1 cellular context compared by ENCODE assay signal in genomic region chrX:16785247-16786138, GRCh38.
TF ChIP-seq lines count a peak whose summit lies in the region.

No MANE protein-coding gene starts in this region.

TF ChIP-seq in K562, 482 proteins besides CTCF, POLR2A, EP300 and RAD21 (continued from another document):
- TF ChIP-seq MAZ (CRISPR knock-in tag; conservative IDR thresholded peaks at IDR 0.05 in 1 of 2, IDR thresholded peaks at IDR 0.05 in 1 of 2), result no peak
- no peak for TF ChIP-seq MCM2 (IDR thresholded peaks at IDR 0.05; ENCODE audit: low read depth)
- no peak for TF ChIP-seq ZNF717 (CRISPR knock-in tag; IDR thresholded peaks at IDR 0.05)
- no peak for TF ChIP-seq BCL6 (CRISPR knock-in tag; IDR thresholded peaks at IDR 0.05)
- peak; percentile 33; the same call in 1 of the 2 replicates for TF ChIP-seq NKRF (IDR thresholded peaks at IDR 0.05; ENCODE audit: borderline replicate concordance)
- no peak for TF ChIP-seq FOXA1 (IDR thresholded peaks at IDR 0.05; ENCODE audit: borderline replicate concordance)
- TF ChIP-seq NONO (IDR thresholded peaks at IDR 0.05; ENCODE audit: low read depth in 2 of 2, low read length in 1 of 2), result no peak
- TF ChIP-seq RBBP5 (IDR thresholded peaks at IDR 0.05; ENCODE audit: borderline replicate concordance, insufficient read depth, low read length, poor library complexity, severe bottlenecking), result peak; percentile 32
- no peak for TF ChIP-seq POLR3G (IDR thresholded peaks at IDR 0.05; ENCODE audit: extremely low read depth, insufficient read length, insufficient replicate concordance)
- no peak for TF ChIP-seq POU5F1 (IDR thresholded peaks at IDR 0.05; ENCODE audit: borderline replicate concordance, low read depth, low read length, partially characterized antibody)
- no peak for TF ChIP-seq HIVEP1 (CRISPR knock-in tag; IDR thresholded peaks at IDR 0.05)
- TF ChIP-seq KAT7 (CRISPR knock-in tag; IDR thresholded peaks at IDR 0.05; ENCODE audit: borderline replicate concordance), result no peak
- no peak for TF ChIP-seq FOXJ2 (tag; IDR thresholded peaks at IDR 0.05)
- TF ChIP-seq ATF6 (CRISPR knock-in tag; IDR thresholded peaks at IDR 0.05), result no peak
- no peak for TF ChIP-seq HNRNPLL (IDR thresholded peaks at IDR 0.05; ENCODE audit: low read depth, low read length, poor library complexity, severe bottlenecking)
- TF ChIP-seq ZNF282 (CRISPR knock-in tag; IDR thresholded peaks at IDR 0.05), result no peak
- TF ChIP-seq ZNF184 (CRISPR knock-in tag; IDR thresholded peaks at IDR 0.05), result no peak
- TF ChIP-seq SREBF2 (CRISPR knock-in tag; IDR thresholded peaks at IDR 0.05), result no peak
- no peak for TF ChIP-seq ETS2 (tag; IDR thresholded peaks at IDR 0.05; ENCODE audit: borderline replicate concordance, poor library complexity, severe bottlenecking)
- no peak for TF ChIP-seq ADNP (tag; IDR thresholded peaks at IDR 0.05)
- no peak for TF ChIP-seq ELF1 (tag; IDR thresholded peaks at IDR 0.05)
- 0 out of 2 replicates have a peak, but pooled peaks have one; percentile 12 for TF ChIP-seq SMAD4 (CRISPR knock-in tag; conservative IDR thresholded peaks at IDR 0.05)
- no peak for TF ChIP-seq XRCC5 (IDR thresholded peaks at IDR 0.05; ENCODE audit: low read depth, low read length)
- TF ChIP-seq TRIM28 (IDR thresholded peaks at IDR 0.05), result no peak
- no peak for TF ChIP-seq GABPA (tag; conservative IDR thresholded peaks at IDR 0.05; ENCODE audit: low read depth)
- TF ChIP-seq ZFPM2 (CRISPR knock-in tag; IDR thresholded peaks at IDR 0.05), result no peak
- peak; percentile 32; the same call in 1 of the 2 replicates for TF ChIP-seq DPF2 (IDR thresholded peaks at IDR 0.05)
- TF ChIP-seq ZBTB34 (CRISPR knock-in tag; IDR thresholded peaks at IDR 0.05), result no peak
- no peak for TF ChIP-seq NRF1 (conservative IDR thresholded peaks at IDR 0.05 in 1 of 2, IDR thresholded peaks at IDR 0.05 in 1 of 2)
- no peak for TF ChIP-seq ESRRA (IDR thresholded peaks at IDR 0.05; ENCODE audit: borderline replicate concordance, low read depth)
- no peak for TF ChIP-seq FOXK1 (CRISPR knock-in tag; IDR thresholded peaks at IDR 0.05; ENCODE audit: borderline replicate concordance)
- no peak for TF ChIP-seq ELK1 (CRISPR knock-in tag; IDR thresholded peaks at IDR 0.05)
- no peak for TF ChIP-seq SRF (CRISPR knock-in tag; IDR thresholded peaks at IDR 0.05)
- TF ChIP-seq REST (CRISPR knock-in tag; IDR thresholded peaks at IDR 0.05; ENCODE audit: low read depth), result no peak
- no peak for TF ChIP-seq U2AF2 (optimal IDR thresholded peaks at IDR 0.05; ENCODE audit: low read depth, low read length)
- TF ChIP-seq HNRNPH1 (optimal IDR thresholded peaks at IDR 0.05; ENCODE audit: low read depth, low read length), result no peak
- no peak for TF ChIP-seq ZNF592 (IDR thresholded peaks at IDR 0.05)
- no peak for TF ChIP-seq SIX5 (IDR thresholded peaks at IDR 0.05; ENCODE audit: borderline replicate concordance in 1 of 2, insufficient read depth in 1 of 2, low read depth in 1 of 2, low read length in 2 of 2)
- no peak for TF ChIP-seq ZNF133 (CRISPR knock-in tag; IDR thresholded peaks at IDR 0.05)
- no peak for TF ChIP-seq SIN3B (IDR thresholded peaks at IDR 0.05; ENCODE audit: low read depth)
- TF ChIP-seq NFRKB (IDR thresholded peaks at IDR 0.05; ENCODE audit: low read depth), result peak; percentile 30; the same call in 1 of the 2 replicates
- TF ChIP-seq BMI1 (IDR thresholded peaks at IDR 0.05; ENCODE audit: low read length), result no peak
- TF ChIP-seq MEF2A (IDR thresholded peaks at IDR 0.05; ENCODE audit: control insufficient read depth, low read depth, low read length), result no peak
- no peak for TF ChIP-seq POLR2G (IDR thresholded peaks at IDR 0.05; ENCODE audit: low read depth, low read length)
- TF ChIP-seq ERF (CRISPR knock-in tag; IDR thresholded peaks at IDR 0.05), result no peak
- no peak for TF ChIP-seq PHB (CRISPR knock-in tag; IDR thresholded peaks at IDR 0.05)
- no peak for TF ChIP-seq SRSF1 (IDR thresholded peaks at IDR 0.05; ENCODE audit: low read depth, low read length)
- no peak for TF ChIP-seq HDAC3 (IDR thresholded peaks at IDR 0.05; ENCODE audit: borderline replicate concordance, partially characterized antibody)
- TF ChIP-seq JUND (IDR thresholded peaks at IDR 0.05; ENCODE audit: borderline replicate concordance, low read depth, low read length), result no peak
- TF ChIP-seq JUND (tag; IDR thresholded peaks at IDR 0.05; ENCODE audit: borderline replicate concordance, low read depth, low read length), result peak; percentile 19; the same call in 1 of the 3 replicates
- TF ChIP-seq SMAD1 (IDR thresholded peaks at IDR 0.05; ENCODE audit: low read depth, low read length, partially characterized antibody), result no peak
- no peak for TF ChIP-seq MYNN (IDR thresholded peaks at IDR 0.05)
- TF ChIP-seq MYNN (CRISPR knock-in tag; IDR thresholded peaks at IDR 0.05), result no peak
- no peak for TF ChIP-seq ID3 (CRISPR knock-in tag; IDR thresholded peaks at IDR 0.05)
- no peak for TF ChIP-seq ID3 (tag; IDR thresholded peaks at IDR 0.05)
